Comparison of ENCODE assay signal across 11 cellular contexts in genomic region chr2:133817680-133818566, GRCh38.
A peak's percentile ranks its signal among the peaks of the same experiment; 100 is the strongest.
DNase-seq lines count a peak whose midpoint lies in the region; ATAC-seq and TF ChIP-seq lines count a peak whose summit lies in the region.
"Had no signal": no experiment of that assay in that cellular context is flagged by ENCODE, and none has a peak within 500 bp of the region (broad histone marks: within the 10 kb centered on the region; RNA-seq: fewer than 3 reads in every experiment).

No MANE protein-coding gene starts in this region.

- H3K9me3 ChIP-seq in AG04450 (ENCODE audit: control insufficient read depth, insufficient read depth, low read length): no peaks in the 10 kb centered on the region
- no peaks in the 10 kb centered on the region for H3K9me3 ChIP-seq in CD4-positive, alpha-beta T cell (ENCODE audit: control insufficient read depth, low read length)
- H3K9me3 ChIP-seq in WERI-Rb-1 (ENCODE audit: severe bottlenecking): no peaks in the 10 kb centered on the region

- peak; percentile 96 for DNase-seq in AG04450 (ENCODE audit: low read depth, low spot score)
- DNase-seq in HPDE6-E6E7 (ENCODE audit: extremely low spot score): peak; percentile 64
- DNase-seq in astrocyte of the cerebellum (ENCODE audit: low read depth): peak; percentile 80
- peak; percentile 61 for DNase-seq in left kidney (ENCODE audit: low read depth, low spot score)
- DNase-seq in CD4-positive, alpha-beta T cell: no peak
- DNase-seq in WERI-Rb-1: no peak
- no peak for DNase-seq in NCI-H146 (lab: John Stamatoyannopoulos, UW)
- DNase-seq: activated T-cell treated with anti-CD3 and anti-CD28 coated beads, Interleukin-2, amount 50 U/mL, for 4 hours; erythroblast; naive B cell had no signal

- H3K36me3 Mint-ChIP-seq in CD4-positive, alpha-beta T cell (ENCODE audit: low read depth): no peaks in the 10 kb centered on the region

- TF ChIP-seq CTCF in AG04450 (IDR thresholded peaks at IDR 0.05; ENCODE audit: low read depth, low read length): no peak
- no peak for TF ChIP-seq CTCF in astrocyte of the cerebellum (IDR thresholded peaks at IDR 0.05; ENCODE audit: low read depth, low read length, missing control alignments)
- no peak for TF ChIP-seq CTCF in CD4-positive, alpha-beta T cell (IDR thresholded peaks at IDR 0.05)
- no peak for TF ChIP-seq CTCF in WERI-Rb-1 (IDR thresholded peaks at IDR 0.05; ENCODE audit: low read depth, low read length)

- no peaks in the 10 kb centered on the region for H3K36me3 ChIP-seq in WERI-Rb-1

- no peaks in the 10 kb centered on the region for H3K9me3 Mint-ChIP-seq in CD4-positive, alpha-beta T cell
- H3K9me3 Mint-ChIP-seq: activated T-cell treated with anti-CD3 and anti-CD28 coated beads, Interleukin-2, amount 50 U/mL, for 4 hours had no signal

- H3K4me1 Mint-ChIP-seq in CD4-positive, alpha-beta T cell (ENCODE audit: low read depth): no peaks in the 10 kb centered on the region

- POLR2A ChIA-PET in AG04450 (lab: Yijun Ruan, JAX): interaction anchor here (0.7 to 1.2 kb wide), 5 partner anchors 12 to 529 kb away, joined by 3 to 8 read pairs (median 4); no protein-coding TSS in a partner anchor
- POLR2A ChIA-PET in CD4-positive, alpha-beta T cell (lab: Charles Lee): no interaction called here

- H3K27me3 ChIP-seq in AG04450 (ENCODE audit: control insufficient read depth, insufficient read depth, low read length): no peaks in the 10 kb centered on the region
- no peaks in the 10 kb centered on the region for H3K27me3 ChIP-seq in CD4-positive, alpha-beta T cell (ENCODE audit: control insufficient read depth, insufficient read depth, low read length)
- H3K27me3 ChIP-seq in WERI-Rb-1 (ENCODE audit: insufficient read depth, low read depth, severe bottlenecking): no peaks in the 10 kb centered on the region

- CTCF ChIA-PET in AG04450 (lab: Charles Lee): interaction anchor here (0.7 to 1.1 kb wide), 3 partner anchors 27 to 251 kb away, joined by 3 to 4 read pairs (median 3); no protein-coding TSS in a partner anchor
- CTCF ChIA-PET in CD4-positive, alpha-beta T cell (lab: Charles Lee): no interaction called here

- ATAC-seq in CD4-positive, alpha-beta T cell (ENCODE audit: poor library complexity): no peak
- ATAC-seq in HG03196 (IDR thresholded peaks at IDR 0.05; ENCODE audit: unreplicated experiment): no peak
- ATAC-seq: activated T-cell treated with anti-CD3 and anti-CD28 coated beads, Interleukin-2, amount 50 U/mL, for 4 hours had no signal

- H3K27ac ChIP-seq in AG04450 (ENCODE audit: low read depth, low read length): peak overlapping the region; percentile 62
- H3K27ac ChIP-seq in CD4-positive, alpha-beta T cell (ENCODE audit: low read depth, low read length): no peak overlapping the region
- H3K27ac ChIP-seq in WERI-Rb-1: no peak overlapping the region

- H3K4me3 Mint-ChIP-seq in CD4-positive, alpha-beta T cell: no peak overlapping the region
- H3K4me3 Mint-ChIP-seq: activated T-cell treated with anti-CD3 and anti-CD28 coated beads, Interleukin-2, amount 50 U/mL, for 4 hours; naive B cell had no signal

- H3K4me3 ChIP-seq in AG04450 (ENCODE audit: low read depth, low read length) (no peak overlapping the region), astrocyte of the cerebellum (ENCODE audit: low read depth, low read length) (no peak overlapping the region), WERI-Rb-1 (ENCODE audit: low read depth, low read length) (no peak overlapping the region)

- H3K27ac Mint-ChIP-seq in CD4-positive, alpha-beta T cell: no peak overlapping the region
- H3K27ac Mint-ChIP-seq: naive B cell had no signal

- intact Hi-C loops in CD4-positive, alpha-beta T cell (cut with DNase I, micrococcal nuclease): no loop called here

- peaks cover 11% of the 10 kb centered on the region for H3K27me3 Mint-ChIP-seq in CD4-positive, alpha-beta T cell

- in situ Hi-C loops in astrocyte of the cerebellum (cut with HindIII; ENCODE audit: low sequenced_read_pairs): no loop called here

Comparison
In these comparisons a context has a peak if more than half of its experiments do, and no peak if none do; other contexts are left out.
1. DNase-seq: peak in AG04450 (single experiment), HPDE6-E6E7 (single experiment), astrocyte of the cerebellum (single experiment) and left kidney (single experiment); none in CD4-positive, alpha-beta T cell (0 of 10), WERI-Rb-1 (single experiment) and NCI-H146 (single experiment).